1 cellular context compared by ENCODE assay signal in genomic region chr5:103410174-103410573, GRCh38.
TF ChIP-seq lines count a peak whose summit lies in the region.

No MANE protein-coding gene starts in this region.

TF ChIP-seq in GM12878, 131 proteins besides CTCF, POLR2A, EP300 and RAD21 (continued from another document):
- no peak for TF ChIP-seq CEBPZ (IDR thresholded peaks at IDR 0.05; ENCODE audit: low read depth, low read length)
- no peak for TF ChIP-seq CREM (IDR thresholded peaks at IDR 0.05; ENCODE audit: low read depth)
